1 cellular context compared by ENCODE assay signal in the genomic region with DNA sequence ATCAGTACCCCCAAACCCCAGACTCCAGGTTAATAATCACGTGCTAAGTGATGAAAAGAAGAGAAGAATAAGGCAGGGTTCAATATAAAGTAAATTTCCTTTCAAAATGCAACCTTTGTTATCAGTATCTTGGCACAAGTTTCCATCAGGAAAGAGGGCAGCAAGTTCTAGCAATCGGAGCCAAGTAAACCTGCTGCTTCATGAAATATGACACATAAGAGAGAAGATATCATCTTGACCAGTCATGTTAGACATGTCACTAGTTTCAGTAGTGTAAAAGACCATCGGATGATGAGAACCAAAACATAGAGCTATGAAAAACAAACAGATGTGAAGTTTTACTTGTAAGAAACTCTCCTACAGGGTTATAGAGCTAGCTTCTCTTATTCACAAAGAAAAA.
TF ChIP-seq lines count a peak whose summit lies in the region.

No MANE protein-coding gene starts in this region.

TF ChIP-seq in IMR-90, 13 proteins besides CTCF, POLR2A, EP300 and RAD21 (continued from another document):
- TF ChIP-seq, protein P1, sequence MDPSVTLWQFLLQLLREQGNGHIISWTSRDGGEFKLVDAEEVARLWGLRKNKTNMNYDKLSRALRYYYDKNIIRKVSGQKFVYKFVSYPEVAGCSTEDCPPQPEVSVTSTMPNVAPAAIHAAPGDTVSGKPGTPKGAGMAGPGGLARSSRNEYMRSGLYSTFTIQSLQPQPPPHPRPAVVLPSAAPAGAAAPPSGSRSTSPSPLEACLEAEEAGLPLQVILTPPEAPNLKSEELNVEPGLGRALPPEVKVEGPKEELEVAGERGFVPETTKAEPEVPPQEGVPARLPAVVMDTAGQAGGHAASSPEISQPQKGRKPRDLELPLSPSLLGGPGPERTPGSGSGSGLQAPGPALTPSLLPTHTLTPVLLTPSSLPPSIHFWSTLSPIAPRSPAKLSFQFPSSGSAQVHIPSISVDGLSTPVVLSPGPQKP (IDR thresholded peaks at IDR 0.05; ENCODE audit: borderline replicate concordance, low read depth, low read length), result no peak
- TF ChIP-seq RCOR1 (IDR thresholded peaks at IDR 0.05; ENCODE audit: insufficient replicate concordance, low read length) (no peak), MAZ (IDR thresholded peaks at IDR 0.05; ENCODE audit: borderline replicate concordance, low read depth, low read length) (no peak), RFX5 (IDR thresholded peaks at IDR 0.05; ENCODE audit: low read depth, low read length) (no peak)
